Comparison of ENCODE assay signal across 21 cellular contexts in genomic region chr5:135979510-135979909, GRCh38. TPM values are rescaled to one million over a fixed set of nuclear protein-coding genes. Genes with fewer than 3 reads are reported as not detected.
DNase-seq lines count a peak whose midpoint lies in the region; ATAC-seq and TF ChIP-seq lines count a peak whose summit lies in the region.
"Had no signal": no experiment of that assay in that cellular context is flagged by ENCODE, and none has a peak within 500 bp of the region (broad histone marks: within the 10 kb centered on the region; RNA-seq: fewer than 3 reads in every experiment).

No MANE protein-coding gene starts in this region.

- POLR2A ChIA-PET in SK-N-SH (lab: Yijun Ruan, JAX): no interaction called here
- POLR2A ChIA-PET in CD8-positive, alpha-beta T cell (lab: Charles Lee): no interaction called here

- no peak overlapping the region for H3K4me3 Mint-ChIP-seq in CD8-positive, alpha-beta T cell
- H3K4me3 Mint-ChIP-seq: activated naive CD4-positive, alpha-beta T cell treated with anti-CD3 and anti-CD28 coated beads, Interleukin-2, amount 50 U/mL, for 24 hours; central memory CD8-positive, alpha-beta T cell; neural progenitor cell; stimulated activated naive CD8-positive, alpha-beta T cell treated with anti-CD3 and anti-CD28 coated beads, Interleukin-15, Interleukin-2, amounts not matched to agents 100 ng/mL and 50 ng/mL, for 24 hours had no signal

- no peaks in the 10 kb centered on the region for H3K9me3 Mint-ChIP-seq in CD8-positive, alpha-beta T cell
- H3K9me3 Mint-ChIP-seq: central memory CD8-positive, alpha-beta T cell; neural progenitor cell; stimulated activated naive CD8-positive, alpha-beta T cell treated with anti-CD3 and anti-CD28 coated beads, Interleukin-15, Interleukin-2, amounts not matched to agents 100 ng/mL and 50 ng/mL, for 24 hours had no signal

- no peaks in the 10 kb centered on the region for H3K79me2 ChIP-seq in SK-N-SH (ENCODE audit: insufficient read depth)

- peak overlapping the region; percentile 46; the same call in 1 of the 2 replicates for H3K9ac ChIP-seq in SK-N-SH
- H3K9ac ChIP-seq: BLaER1 treated with 17β-estradiol and CSF1 and Interleukin-3, amounts not matched to agents 10 nM and 100 nM; neural progenitor cell had no signal

- H3K4me1 ChIP-seq in SK-N-SH (ENCODE audit: control insufficient read depth in 1 of 2, insufficient read depth in 2 of 2, low read depth in 1 of 2, low read length in 1 of 2) (peaks cover 0 to 11% of the 10 kb centered on the region in 2 experiments; a peak in 2 of 4 replicates), psoas muscle (peaks cover 15% of the 10 kb centered on the region)
- H3K4me1 ChIP-seq in CD8-positive, alpha-beta T cell (ENCODE audit: insufficient read depth, low read length): no peaks in the 10 kb centered on the region
- H3K4me1 ChIP-seq: BLaER1 treated with 17β-estradiol and CSF1 and Interleukin-3, amounts not matched to agents 10 nM and 100 nM had no signal

- intact Hi-C loops in psoas muscle (cut with DNase I): loop anchor here (5.0 to 10.0 kb wide), 2 partner anchors 78 to 85 kb away; no protein-coding TSS in a partner anchor
- intact Hi-C loops in CD8-positive, alpha-beta T cell (cut with DNase I, micrococcal nuclease): no loop called here

- H3K27ac ChIP-seq in SK-N-SH (ENCODE audit: low read depth in 2 of 2, low read length in 1 of 2) (peak overlapping the region; percentile 78 to 90), psoas muscle (peak overlapping the region; percentile 61)
- H3K27ac ChIP-seq in CD8-positive, alpha-beta T cell (ENCODE audit: low read depth, low read length): no peak overlapping the region
- H3K27ac ChIP-seq: BLaER1 treated with 17β-estradiol and CSF1 and Interleukin-3, amounts not matched to agents 10 nM and 100 nM; epithelial cell of prostate; neural progenitor cell had no signal

- DNase-seq in AG20443 (ENCODE audit: low spot score) (peak; percentile 63), SK-N-SH (no peak), fibroblast of peridontal ligament (ENCODE audit: extremely low read depth) (peak; percentile 97), psoas muscle (no peak), NCI-H1417 treated with DMSO at 0.1 percent for 48 hours (lab: John Stamatoyannopoulos, UW) (no peak), middle frontal gyrus (ENCODE audit: extremely low spot score, low spot score) (no peak)
- no peak for DNase-seq in CD8-positive, alpha-beta T cell
- DNase-seq: DND-41, mammary epithelial cell, NCI-H187 treated with DMSO at 0.1 percent for 48 hours, NCI-H524 treated with DMSO at 0.1 percent for 48 hours, PC-3, sigmoid colon had no signal

- CTCF ChIA-PET in SK-N-SH (lab: Yijun Ruan, JAX): no interaction called here
- CTCF ChIA-PET in CD8-positive, alpha-beta T cell (lab: Charles Lee): no interaction called here

- H3K36me3 Mint-ChIP-seq in CD8-positive, alpha-beta T cell: no peaks in the 10 kb centered on the region
- H3K36me3 Mint-ChIP-seq: activated naive CD4-positive, alpha-beta T cell treated with anti-CD3 and anti-CD28 coated beads, Interleukin-2, amount 50 U/mL, for 24 hours; neural progenitor cell had no signal

- H3K4me2 ChIP-seq in SK-N-SH: 0 out of 2 replicates have a peak overlapping the region, but pooled peaks have one; percentile 47
- H3K4me2 ChIP-seq: BLaER1 treated with 17β-estradiol and CSF1 and Interleukin-3, amounts not matched to agents 10 nM and 100 nM; neural progenitor cell had no signal

- H3K9me3 ChIP-seq in SK-N-SH (no peaks in the 10 kb centered on the region), psoas muscle (no peaks in the 10 kb centered on the region)
- H3K9me3 ChIP-seq in CD8-positive, alpha-beta T cell (ENCODE audit: low read length): no peaks in the 10 kb centered on the region
- H3K9me3 ChIP-seq: sigmoid colon had no signal

- no peaks in the 10 kb centered on the region for H3K36me3 ChIP-seq in SK-N-SH (replicated peaks in 1 of 2; ENCODE audit: control insufficient read depth in 1 of 2, insufficient read depth in 2 of 2, low read length in 1 of 2)
- H3K36me3 ChIP-seq in psoas muscle (ENCODE audit: insufficient read depth in 1 of 2, low read depth in 1 of 2): no peaks in the 10 kb centered on the region
- H3K36me3 ChIP-seq in CD8-positive, alpha-beta T cell (ENCODE audit: insufficient read depth, low read length): no peaks in the 10 kb centered on the region
- H3K36me3 ChIP-seq: BLaER1 treated with 17β-estradiol and CSF1 and Interleukin-3, amounts not matched to agents 10 nM and 100 nM; neural progenitor cell; sigmoid colon had no signal

- peak; percentile 51 to 75 (median 68) for ATAC-seq in psoas muscle
- no peak for ATAC-seq in HG03460 (IDR thresholded peaks at IDR 0.05; ENCODE audit: unreplicated experiment)
- no peak for ATAC-seq in CD8-positive, alpha-beta T cell
- ATAC-seq: PC-3 had no signal

- peaks cover 10% of the 10 kb centered on the region for H3F3A ChIP-seq in SK-N-SH (replicated peaks; ENCODE audit: insufficient read depth)

- H3K4me3 ChIP-seq in SK-N-SH (ENCODE audit: low read depth in 2 of 2, low read length in 1 of 2): no peak overlapping the region
- no peak overlapping the region for H3K4me3 ChIP-seq in psoas muscle
- H3K4me3 ChIP-seq in CD8-positive, alpha-beta T cell (ENCODE audit: low read depth, low read length): no peak overlapping the region
- H3K4me3 ChIP-seq: BLaER1 treated with 17β-estradiol and CSF1 and Interleukin-3, amounts not matched to agents 10 nM and 100 nM; neural progenitor cell; sigmoid colon had no signal

- H3K4me1 Mint-ChIP-seq in CD8-positive, alpha-beta T cell (ENCODE audit: low read depth): no peaks in the 10 kb centered on the region
- H3K4me1 Mint-ChIP-seq: activated naive CD4-positive, alpha-beta T cell treated with anti-CD3 and anti-CD28 coated beads, Interleukin-2, amount 50 U/mL, for 24 hours; central memory CD8-positive, alpha-beta T cell had no signal

- TF ChIP-seq RAD21 in SK-N-SH (IDR thresholded peaks at IDR 0.05; ENCODE audit: low read length): no peak

- H3K27me3 ChIP-seq in SK-N-SH (ENCODE audit: insufficient read depth): no peaks in the 10 kb centered on the region
- H3K27me3 ChIP-seq in psoas muscle (ENCODE audit: insufficient read depth in 3 of 3, low read length in 2 of 3): peaks cover 0 to 3% (median 0%) of the 10 kb centered on the region in 3 donors
- no peaks in the 10 kb centered on the region for H3K27me3 ChIP-seq in CD8-positive, alpha-beta T cell (ENCODE audit: insufficient read depth, low read length)
- H3K27me3 ChIP-seq: BLaER1 treated with 17β-estradiol and CSF1 and Interleukin-3, amounts not matched to agents 10 nM and 100 nM; sigmoid colon had no signal

- TF ChIP-seq CTCF in SK-N-SH (IDR thresholded peaks at IDR 0.05) (no peak), psoas muscle (IDR thresholded peaks at IDR 0.05) (no peak)
- TF ChIP-seq CTCF in CD8-positive, alpha-beta T cell (IDR thresholded peaks at IDR 0.05): no peak

- no peaks in the 10 kb centered on the region for H3K9me2 ChIP-seq in SK-N-SH

- 20% methylated on average over 1 of the region's 1 CpG for WGBS in SK-N-SH (ENCODE audit: low lambda C conversion rate)
- 2 to 9% (median 9%) methylated on average over 1 of the region's 1 CpG for WGBS in psoas muscle, 3 donors

- peaks cover 16% of the 10 kb centered on the region for H3K27me3 Mint-ChIP-seq in CD8-positive, alpha-beta T cell (ENCODE audit: low read depth)

- H4K20me1 ChIP-seq in SK-N-SH (ENCODE audit: insufficient read depth): no peaks in the 10 kb centered on the region
- H4K20me1 ChIP-seq: BLaER1 treated with 17β-estradiol and CSF1 and Interleukin-3, amounts not matched to agents 10 nM and 100 nM had no signal

- TF ChIP-seq EP300 in SK-N-SH (IDR thresholded peaks at IDR 0.05; ENCODE audit: borderline replicate concordance in 1 of 2, low read depth in 1 of 2, low read length in 1 of 2): peak; percentile 80 to 92

- no peak overlapping the region for H3K27ac Mint-ChIP-seq in CD8-positive, alpha-beta T cell
- H3K27ac Mint-ChIP-seq: activated naive CD4-positive, alpha-beta T cell treated with anti-CD3 and anti-CD28 coated beads, Interleukin-2, amount 50 U/mL, for 24 hours; neural progenitor cell; stimulated activated naive CD8-positive, alpha-beta T cell treated with anti-CD3 and anti-CD28 coated beads, Interleukin-15, Interleukin-2, amounts not matched to agents 100 ng/mL and 50 ng/mL, for 24 hours had no signal

- H2AFZ ChIP-seq in SK-N-SH (ENCODE audit: low read depth): peak overlapping the region; percentile 16; the same call in 1 of the 2 replicates
- H2AFZ ChIP-seq: neural progenitor cell had no signal

TF ChIP-seq in SK-N-SH, 30 proteins besides CTCF, POLR2A, EP300 and RAD21 (continues in another document):
- TF ChIP-seq RCOR1 (IDR thresholded peaks at IDR 0.05; ENCODE audit: low read length) (no peak), JUND (IDR thresholded peaks at IDR 0.05) (peak; percentile 72), NRF1 (IDR thresholded peaks at IDR 0.05; ENCODE audit: low read depth, low read length) (no peak), GABPA (IDR thresholded peaks at IDR 0.05; ENCODE audit: low read depth) (no peak), SMC3 (IDR thresholded peaks at IDR 0.05; ENCODE audit: low read depth, low read length) (no peak), RFX5 (IDR thresholded peaks at IDR 0.05; ENCODE audit: low read length) (no peak), FOXJ3 (CRISPR knock-in tag; IDR thresholded peaks at IDR 0.05) (no peak), MAX (IDR thresholded peaks at IDR 0.05; ENCODE audit: low read depth) (no peak), FOXM1 (IDR thresholded peaks at IDR 0.05; ENCODE audit: low read depth) (peak; percentile 81), RXRA (IDR thresholded peaks at IDR 0.05; ENCODE audit: borderline replicate concordance, low read depth) (no peak; the same call in 1 of the 2 replicates)

RNA-seq across cellular contexts. Expression of gene LECT2, which starts 24.7 kb away (rescaled TPM):
- 0.18 and 0.60 TPM in 2 replicates for polyA plus RNA-seq in SK-N-SH (2012; rRNA removed)
- 0.31 and 0.46 TPM in 2 replicates for polyA plus RNA-seq in SK-N-SH (2012; cell fraction: cytosol; rRNA removed)
- polyA plus RNA-seq in SK-N-SH (2012; cell fraction: nucleus; rRNA removed): 0.35 and 0.49 TPM in 2 replicates
- total RNA-seq in psoas muscle: not detected
- polyA plus RNA-seq in psoas muscle: not detected
- total RNA-seq in CD8-positive, alpha-beta T cell: not detected
- total RNA-seq: mammary epithelial cell; PC-3; sigmoid colon; T-helper 1 cell treated with Interleukin-12 subunit alpha and Interleukin-12 subunit beta and Interleukin-4 antibody, amounts not matched to agents 30 ng/mL and 1 ng/mL, for 36 hours had no signal
- polyA plus RNA-seq: mammary epithelial cell, sigmoid colon had no signal

RNA-seq across cellular contexts. Expression of gene TGFBI, which starts 49.3 kb away (rescaled TPM):
- polyA plus RNA-seq in SK-N-SH (2012; rRNA removed) (2,247 and 2,678 TPM in 2 replicates), psoas muscle (10 to 100 TPM; 18.8 to 28.3 (median 20.9) TPM)
- polyA plus RNA-seq in SK-N-SH (2012; cell fraction: cytosol; rRNA removed): 1,829 and 2,247 TPM in 2 replicates
- 2,574 and 3,187 TPM in 2 replicates for polyA plus RNA-seq in SK-N-SH (2012; cell fraction: nucleus; rRNA removed)
- total RNA-seq in psoas muscle: 10 to 100 TPM; 24.4 to 35.9 (median 30.3) TPM
- total RNA-seq in CD8-positive, alpha-beta T cell: 1 to 10 TPM; 1.8 TPM

Comparison
In these comparisons a context has a peak if more than half of its experiments do, and no peak if none do; other contexts are left out.
1. DNase-seq: peak in AG20443 (single experiment) and fibroblast of peridontal ligament (single experiment); none in SK-N-SH (single experiment), psoas muscle (0 of 2), NCI-H1417 treated with DMSO at 0.1 percent for 48 hours (single experiment), middle frontal gyrus (single experiment) and CD8-positive, alpha-beta T cell (0 of 7).
2. ATAC-seq: peak in psoas muscle (4 of 4); none in HG03460 (single experiment) and CD8-positive, alpha-beta T cell (single experiment).
3. RNA of gene TGFBI, which starts 49.3 kb away (total RNA-seq): 24.4 to 35.9 TPM in psoas muscle; 1.8 TPM in CD8-positive, alpha-beta T cell; every median in the first group is over 4 times any median in the second.
4. intact Hi-C loops: an anchor here in psoas muscle (5.0 to 10.0 kb wide); none called in CD8-positive, alpha-beta T cell.